In genomic region chr16:51290410-51290809, GRCh38 we compare ENCODE assay signal across 16 cellular contexts.
DNase-seq lines count a peak whose midpoint lies in the region; ATAC-seq, FAIRE-seq and TF ChIP-seq lines count a peak whose summit lies in the region.
"Had no signal": no experiment of that assay in that cellular context is flagged by ENCODE, and none has a peak within 500 bp of the region (broad histone marks: within the 10 kb centered on the region; RNA-seq: fewer than 3 reads in every experiment).

No MANE protein-coding gene starts in this region.

- no peaks in the 10 kb centered on the region for H3K36me3 ChIP-seq in vagina
- H3K36me3 ChIP-seq: BLaER1 treated with 17β-estradiol and CSF1 and Interleukin-3, amounts not matched to agents 10 nM and 100 nM had no signal

- H3K27ac ChIP-seq in H9 (ENCODE audit: insufficient read length, low read depth, low read length): peak overlapping the region; percentile 25
- no peak overlapping the region for H3K27ac ChIP-seq in vagina
- H3K27ac ChIP-seq: BLaER1 treated with 17β-estradiol and CSF1 and Interleukin-3, amounts not matched to agents 10 nM and 100 nM had no signal

- H3K27me3 ChIP-seq in H9 (ENCODE audit: insufficient read depth, low read length) (no peaks in the 10 kb centered on the region), vagina (no peaks in the 10 kb centered on the region)
- H3K27me3 ChIP-seq: BLaER1 treated with 17β-estradiol and CSF1 and Interleukin-3, amounts not matched to agents 10 nM and 100 nM had no signal

- peaks cover 5 to 10% of the 10 kb centered on the region in 2 experiments; a peak in 3 of 5 replicates for H3K9me3 Mint-ChIP-seq in H9
- H3K9me3 Mint-ChIP-seq in WTC11: peaks cover 11% of the 10 kb centered on the region

- H3K4me2 ChIP-seq in H9 (ENCODE audit: insufficient read depth, insufficient read length, low read length): peak overlapping the region; percentile 20
- H3K4me2 ChIP-seq: BLaER1 treated with 17β-estradiol and CSF1 and Interleukin-3, amounts not matched to agents 10 nM and 100 nM had no signal

- H3K4me1 ChIP-seq in H9 (ENCODE audit: insufficient read depth, low read length) (peaks cover 14% of the 10 kb centered on the region), vagina (no peaks in the 10 kb centered on the region)
- H3K4me1 ChIP-seq: BLaER1 treated with 17β-estradiol and CSF1 and Interleukin-3, amounts not matched to agents 10 nM and 100 nM had no signal

- H3K23ac ChIP-seq in H9 (ENCODE audit: insufficient read length, low read depth, low read length): no peak overlapping the region

- H3K4me3 ChIP-seq in vagina: no peak overlapping the region
- H3K4me3 ChIP-seq: BLaER1 treated with 17β-estradiol and CSF1 and Interleukin-3, amounts not matched to agents 10 nM and 100 nM; GM12878 had no signal

- H3K36me3 Mint-ChIP-seq in H9 (ENCODE audit: insufficient read depth in 1 of 3, low read depth in 3 of 3) (peaks cover 0 to 14% (median 5%) of the 10 kb centered on the region in 3 experiments; a peak in 4 of 7 replicates), WTC11 (peaks cover 11% of the 10 kb centered on the region; the same call in 1 of the 2 replicates)
- H3K36me3 Mint-ChIP-seq: CD4-positive, CD25-positive, alpha-beta regulatory T cell had no signal

- H3K27me3 Mint-ChIP-seq in H9 (ENCODE audit: low read depth) (no peaks in the 10 kb centered on the region; the same call in 1 of the 2 replicates), WTC11 (ENCODE audit: low read depth) (no peaks in the 10 kb centered on the region)
- H3K27me3 Mint-ChIP-seq: CD4-positive, CD25-positive, alpha-beta regulatory T cell had no signal

- H3K4me3 Mint-ChIP-seq in H9 (peak overlapping the region in 1 of 2 experiments; percentile 33; a peak in 1 of 5 replicates), WTC11 (no peak overlapping the region)
- H3K4me3 Mint-ChIP-seq: CD4-positive, CD25-positive, alpha-beta regulatory T cell had no signal

- H3K27ac Mint-ChIP-seq in H9 (peak overlapping the region; percentile 44 to 75 (median 60); a peak in 6 of 7 replicates), WTC11 (peak overlapping the region; percentile 50)
- H3K27ac Mint-ChIP-seq: CD4-positive, CD25-positive, alpha-beta regulatory T cell had no signal

- H4K5ac ChIP-seq in H9 (ENCODE audit: insufficient read length, low read depth, low read length): no peak overlapping the region

- POLR2A ChIA-PET in WTC11 (lab: Charles Lee): no interaction called here

- no peak for TF ChIP-seq CTCF in H9 (conservative IDR thresholded peaks at IDR 0.05)
- no peak for TF ChIP-seq CTCF in WTC11 (IDR thresholded peaks at IDR 0.05)
- TF ChIP-seq CTCF in vagina (IDR thresholded peaks at IDR 0.05): no peak

- H3K9me3 ChIP-seq in H9 (ENCODE audit: control insufficient read depth, low read depth, low read length): no peaks in the 10 kb centered on the region
- no peaks in the 10 kb centered on the region for H3K9me3 ChIP-seq in vagina

- no peaks in the 10 kb centered on the region for H3K23me2 ChIP-seq in H9 (ENCODE audit: insufficient read length, low read depth, low read length, poor library complexity, severe bottlenecking)

- H3K79me2 ChIP-seq in H9 (ENCODE audit: insufficient read depth, low read length): no peaks in the 10 kb centered on the region

- WGBS in H9 (ENCODE audit: extremely low coverage, insufficient read length, low lambda C conversion rate): no CpG with 5 or more reads among the region's 1 CpG

- H3K14ac ChIP-seq in H9 (ENCODE audit: insufficient read depth, low read length): no peak overlapping the region

- H2BK15ac ChIP-seq in H9 (ENCODE audit: low read depth, low read length): no peak overlapping the region

- H4K8ac ChIP-seq in H9 (replicated peaks; ENCODE audit: insufficient read length, low read depth, low read length): no peak overlapping the region

- CTCF ChIA-PET in WTC11 (lab: Charles Lee): interaction anchor here (1.2 to 1.7 kb wide), 2 partner anchors 277 to 484 kb away, joined by 3 read pairs; no protein-coding TSS in a partner anchor

- no peak overlapping the region for H3K56ac ChIP-seq in H9 (ENCODE audit: insufficient read length, low read depth, low read length)

- no peak for DNase-seq in H9
- DNase-seq in WTC11 (ENCODE audit: low spot score): no peak
- peak; percentile 16 for DNase-seq in iPS DF 4.7 (ENCODE audit: extremely low read depth, low spot score)
- DNase-seq in iPS-NIHi7 (ENCODE audit: extremely low spot score): peak; percentile 21
- no peak for DNase-seq in vagina (ENCODE audit: extremely low spot score in 2 of 2)
- no peak for DNase-seq in KG1 (lab: John Stamatoyannopoulos, UW)
- no peak for DNase-seq in frontal cortex (ENCODE audit: low spot score in 2 of 2)
- DNase-seq: ACHN; CD4-positive, CD25-positive, alpha-beta regulatory T cell; DMS79; GOT3 had no signal

- ATAC-seq in WTC11 (peak; percentile 81), GM18511 (IDR thresholded peaks at IDR 0.05; ENCODE audit: unreplicated experiment) (no peak)
- ATAC-seq: GM12878, HCT116, HepG2 had no signal

- H3K4me1 Mint-ChIP-seq in H9 (peaks cover 35 to 41% of the 10 kb centered on the region in 2 experiments), WTC11 (peaks cover 37% of the 10 kb centered on the region)
- H3K4me1 Mint-ChIP-seq: CD4-positive, CD25-positive, alpha-beta regulatory T cell had no signal

- H2AK5ac ChIP-seq in H9 (ENCODE audit: insufficient read length, low read length): no peak overlapping the region

- H3K9ac ChIP-seq in H9 (ENCODE audit: extremely low read depth, insufficient read length, low read length): no peak overlapping the region
- H3K9ac ChIP-seq: BLaER1 treated with 17β-estradiol and CSF1 and Interleukin-3, amounts not matched to agents 10 nM and 100 nM had no signal

- intact Hi-C loops in vagina (cut with DNase I): no loop called here

- H2AFZ ChIP-seq in H9 (ENCODE audit: low read length): no peak overlapping the region

- no peak overlapping the region for H2BK5ac ChIP-seq in H9 (ENCODE audit: insufficient read length, low read length)

- H4K20me1 ChIP-seq in H9 (ENCODE audit: control insufficient read depth, insufficient read depth, insufficient read length): no peaks in the 10 kb centered on the region
- H4K20me1 ChIP-seq: BLaER1 treated with 17β-estradiol and CSF1 and Interleukin-3, amounts not matched to agents 10 nM and 100 nM had no signal

- H4K91ac ChIP-seq in H9 (ENCODE audit: insufficient read length, low read depth, low read length): no peak overlapping the region

- H2BK20ac ChIP-seq in H9 (ENCODE audit: low read depth, low read length, poor library complexity, severe bottlenecking): no peak overlapping the region

- no peak for TF ChIP-seq POLR2A in vagina (IDR thresholded peaks at IDR 0.05)

- no peaks in the 10 kb centered on the region for H3K79me1 ChIP-seq in H9 (ENCODE audit: insufficient read depth, low read depth, low read length, poor library complexity, severe bottlenecking)

- no peak overlapping the region for H3K4ac ChIP-seq in H9 (ENCODE audit: low read depth, low read length)

- no peak overlapping the region for H2BK12ac ChIP-seq in H9 (ENCODE audit: insufficient read length, low read depth, low read length)

- no peak overlapping the region for H2BK120ac ChIP-seq in H9 (ENCODE audit: low read depth, low read length, poor library complexity, severe bottlenecking)

- H3K18ac ChIP-seq in H9 (ENCODE audit: insufficient read length, low read depth, low read length): no peak overlapping the region

- no peak for FAIRE-seq in frontal cortex (lab: Jason Lieb, UNC)
- FAIRE-seq: GM12878, HepG2 had no signal

- no peak overlapping the region for H3T11ph ChIP-seq in H9 (ENCODE audit: low read length)

TF ChIP-seq in WTC11, 78 proteins besides CTCF, POLR2A, EP300 and RAD21:
- TF ChIP-seq USF1 (CRISPR knock-in tag; IDR thresholded peaks at IDR 0.05) (no peak), NFATC4 (CRISPR knock-in tag; IDR thresholded peaks at IDR 0.05) (no peak), ATF2 (CRISPR knock-in tag; IDR thresholded peaks at IDR 0.05; ENCODE audit: borderline replicate concordance, low read depth) (no peak), EMX1 (CRISPR knock-in tag; IDR thresholded peaks at IDR 0.05) (no peak), USF2 (CRISPR knock-in tag; IDR thresholded peaks at IDR 0.05) (no peak)

Comparison
In these comparisons a context has a peak if more than half of its experiments do, and no peak if none do; other contexts are left out.
1. DNase-seq: peak in iPS DF 4.7 (single experiment) and iPS-NIHi7 (single experiment); none in H9 (single experiment), WTC11 (single experiment), vagina (0 of 2), KG1 (single experiment) and frontal cortex (0 of 2).